ENCODE assay signal across 10 cellular contexts in genomic region chr11:128627666-128628342, GRCh38. TPM values are rescaled to one million over a fixed set of nuclear protein-coding genes. Genes with fewer than 3 reads are reported as not detected.
A peak's percentile ranks its signal among the peaks of the same experiment; 100 is the strongest.
DNase-seq lines count a peak whose midpoint lies in the region; ATAC-seq and TF ChIP-seq lines count a peak whose summit lies in the region.
"Had no signal": no experiment of that assay in that cellular context is flagged by ENCODE, and none has a peak within 500 bp of the region (broad histone marks: within the 10 kb centered on the region; RNA-seq: fewer than 3 reads in every experiment).

No MANE protein-coding gene starts in this region.

- no peaks in the 10 kb centered on the region for H3K36me3 ChIP-seq in mucosa of descending colon (ENCODE audit: low read depth)

- POLR2A ChIA-PET in activated naive CD8-positive, alpha-beta T cell treated with anti-CD3 and anti-CD28 coated beads, Interleukin-2, amount 10 ng/mL, durations not matched to agents 7 days and 5 days (lab: Charles Lee), result interaction anchor here (0.8 to 4.3 kb wide), 23 partner anchors 17 to 589 kb away, joined by 3 to 56 read pairs (median 5); partner anchors contain the start of gene FLI1

- ATAC-seq in HG03097 (IDR thresholded peaks at IDR 0.05; ENCODE audit: low FRiP score, unreplicated experiment) (peak; percentile 33), mucosa of descending colon (no peak)
- peak; percentile 34 for ATAC-seq in activated naive CD8-positive, alpha-beta T cell treated with anti-CD3 and anti-CD28 coated beads, Interleukin-2, amount 10 ng/mL, durations not matched to agents 7 days and 5 days (ENCODE audit: low read depth)
- peak; percentile 72 for ATAC-seq in stimulated activated naive CD8-positive, alpha-beta T cell treated with anti-CD3 and anti-CD28 coated beads, Interleukin-15, amount 100 ng/mL, for 72 hours

- peaks cover 82% of the 10 kb centered on the region for H3K4me1 Mint-ChIP-seq in activated naive CD8-positive, alpha-beta T cell treated with anti-CD3 and anti-CD28 coated beads, Interleukin-2, amount 10 ng/mL, durations not matched to agents 7 days and 5 days
- peaks cover 98% of the 10 kb centered on the region for H3K4me1 Mint-ChIP-seq in stimulated activated naive CD8-positive, alpha-beta T cell treated with anti-CD3 and anti-CD28 coated beads, Interleukin-15, amount 100 ng/mL, for 72 hours

- intact Hi-C loops in mucosa of descending colon (cut with DNase I, micrococcal nuclease), result loop anchor here in 1 of 2 donors (5.0 kb wide), 1 partner anchor 336 kb away; no protein-coding TSS in a partner anchor

- no peak for TF ChIP-seq CTCF in mucosa of descending colon (IDR thresholded peaks at IDR 0.05)

- H3K4me3 Mint-ChIP-seq in activated naive CD8-positive, alpha-beta T cell treated with anti-CD3 and anti-CD28 coated beads, Interleukin-2, amount 10 ng/mL, durations not matched to agents 7 days and 5 days, result peak overlapping the region; percentile 84
- H3K4me3 Mint-ChIP-seq in stimulated activated naive CD8-positive, alpha-beta T cell treated with anti-CD3 and anti-CD28 coated beads, Interleukin-15, amount 100 ng/mL, for 72 hours, result peak overlapping the region; percentile 84 to 93

- peak overlapping the region; percentile 93 for H3K27ac Mint-ChIP-seq in activated naive CD8-positive, alpha-beta T cell treated with anti-CD3 and anti-CD28 coated beads, Interleukin-2, amount 10 ng/mL, durations not matched to agents 7 days and 5 days
- peak overlapping the region; percentile 87 to 99 for H3K27ac Mint-ChIP-seq in stimulated activated naive CD8-positive, alpha-beta T cell treated with anti-CD3 and anti-CD28 coated beads, Interleukin-15, amount 100 ng/mL, for 72 hours

- peaks cover 17% of the 10 kb centered on the region for H3K4me1 ChIP-seq in mucosa of descending colon (ENCODE audit: low read depth)

- no peak overlapping the region for H3K4me3 ChIP-seq in mucosa of descending colon

- H3K27me3 Mint-ChIP-seq in activated naive CD8-positive, alpha-beta T cell treated with anti-CD3 and anti-CD28 coated beads, Interleukin-2, amount 10 ng/mL, durations not matched to agents 7 days and 5 days, result no peaks in the 10 kb centered on the region
- no peaks in the 10 kb centered on the region for H3K27me3 Mint-ChIP-seq in stimulated activated naive CD8-positive, alpha-beta T cell treated with anti-CD3 and anti-CD28 coated beads, Interleukin-15, amount 100 ng/mL, for 72 hours

- H3K36me3 Mint-ChIP-seq in activated naive CD8-positive, alpha-beta T cell treated with anti-CD3 and anti-CD28 coated beads, Interleukin-2, amount 10 ng/mL, durations not matched to agents 7 days and 5 days, result no peaks in the 10 kb centered on the region

- H3K9me3 ChIP-seq in mucosa of descending colon, result no peaks in the 10 kb centered on the region

- DNase-seq in activated gamma-delta T cell treated with Interleukin-2 at 50 U/mL for 16 hours (peak; percentile 26), activated gamma-delta T cell (lab: John Stamatoyannopoulos, UW) (no peak), AML-193 (lab: John Stamatoyannopoulos, UW) (no peak), mucosa of descending colon (no peak), NCI-H1694 treated with DMSO at 0.1 percent for 48 hours (lab: John Stamatoyannopoulos, UW) (no peak)
- no peak for DNase-seq in activated naive CD8-positive, alpha-beta T cell treated with anti-CD3 and anti-CD28 coated beads, Interleukin-2, amount 10 ng/mL, durations not matched to agents 7 days and 5 days
- peak; percentile 51 to 76 for DNase-seq in stimulated activated naive CD8-positive, alpha-beta T cell treated with anti-CD3 and anti-CD28 coated beads, Interleukin-15, amount 100 ng/mL, for 72 hours
- DNase-seq: central memory CD4-positive, alpha-beta T cell; Right ventricle myocardium superior had no signal

- H3K9me3 Mint-ChIP-seq in activated naive CD8-positive, alpha-beta T cell treated with anti-CD3 and anti-CD28 coated beads, Interleukin-2, amount 10 ng/mL, durations not matched to agents 7 days and 5 days, result no peaks in the 10 kb centered on the region
- H3K9me3 Mint-ChIP-seq in stimulated activated naive CD8-positive, alpha-beta T cell treated with anti-CD3 and anti-CD28 coated beads, Interleukin-15, amount 100 ng/mL, for 72 hours, result no peaks in the 10 kb centered on the region

RNA-seq across cellular contexts. Expression of gene ETS1, which starts 40.4 kb away (rescaled TPM):
- total RNA-seq in activated naive CD8-positive, alpha-beta T cell treated with anti-CD3 and anti-CD28 coated beads, Interleukin-2, amount 10 ng/mL, durations not matched to agents 7 days and 5 days, result 100 to 1,000 TPM; 568 to 580 TPM
- total RNA-seq in mucosa of descending colon, result 10 to 100 TPM; 36.5 to 41.2 (median 38.6) TPM

Comparison
In these comparisons a context has a peak if more than half of its experiments do, and no peak if none do; other contexts are left out.
1. DNase-seq: peak in activated gamma-delta T cell treated with Interleukin-2 at 50 U/mL for 16 hours (single experiment) and stimulated activated naive CD8-positive, alpha-beta T cell treated with anti-CD3 and anti-CD28 coated beads, Interleukin-15, amount 100 ng/mL, for 72 hours (2 of 2); none in activated gamma-delta T cell (single experiment), activated naive CD8-positive, alpha-beta T cell treated with anti-CD3 and anti-CD28 coated beads, Interleukin-2, amount 10 ng/mL, durations not matched to agents 7 days and 5 days (single experiment), AML-193 (0 of 2), mucosa of descending colon (0 of 3) and NCI-H1694 treated with DMSO at 0.1 percent for 48 hours (single experiment).
2. RNA of gene ETS1, which starts 40.4 kb away (total RNA-seq): 568 to 580 TPM in activated naive CD8-positive, alpha-beta T cell treated with anti-CD3 and anti-CD28 coated beads, Interleukin-2, amount 10 ng/mL, durations not matched to agents 7 days and 5 days; 36.5 to 41.2 TPM in mucosa of descending colon; every median in the first group is over 10 times any median in the second.